ENCODE assay signal across 1 cellular context in the genomic region with DNA sequence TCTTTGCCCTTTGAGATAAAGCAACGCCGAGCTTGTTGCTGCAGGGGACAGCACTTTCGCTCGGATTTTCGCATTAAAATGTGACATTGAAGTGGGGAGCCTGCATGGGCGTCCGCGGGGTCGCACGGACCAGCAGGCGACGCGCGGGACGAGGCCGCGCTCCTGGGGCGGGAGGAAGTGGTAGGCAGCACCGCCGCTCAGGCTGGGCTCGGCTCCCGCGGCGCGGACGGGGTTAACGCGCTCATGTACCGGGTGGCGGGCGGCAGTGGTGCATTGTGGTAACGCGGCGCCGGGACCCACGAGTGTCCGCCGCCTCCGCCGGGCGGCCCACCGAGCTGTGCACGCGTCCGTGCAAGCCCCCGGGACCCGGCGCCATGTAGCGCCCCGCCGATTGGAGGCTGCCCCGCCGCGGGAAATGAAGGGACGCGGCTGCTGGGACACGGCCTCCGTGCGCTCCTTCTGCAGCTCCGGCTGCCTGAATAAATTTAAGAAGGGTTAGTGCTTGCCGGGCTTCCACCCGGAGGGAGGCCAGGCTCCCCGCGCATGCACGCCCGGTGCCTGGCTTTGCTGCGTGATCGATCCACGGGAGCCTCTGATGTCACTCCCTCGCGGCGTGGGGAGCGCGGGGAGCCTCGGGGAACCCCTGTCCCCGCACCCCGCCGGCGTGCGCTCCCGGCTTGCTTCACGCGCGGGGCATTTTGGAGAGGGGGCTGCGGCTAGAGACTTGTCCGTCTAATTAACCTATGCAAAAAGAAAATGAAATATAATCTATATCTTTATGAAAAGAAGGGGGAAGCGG.
TF ChIP-seq lines count a peak whose summit lies in the region.

No MANE protein-coding gene starts in this region.

TF ChIP-seq in GM23338, 12 proteins besides CTCF, POLR2A, EP300 and RAD21 (continued from another document):
- TF ChIP-seq, protein P1, sequence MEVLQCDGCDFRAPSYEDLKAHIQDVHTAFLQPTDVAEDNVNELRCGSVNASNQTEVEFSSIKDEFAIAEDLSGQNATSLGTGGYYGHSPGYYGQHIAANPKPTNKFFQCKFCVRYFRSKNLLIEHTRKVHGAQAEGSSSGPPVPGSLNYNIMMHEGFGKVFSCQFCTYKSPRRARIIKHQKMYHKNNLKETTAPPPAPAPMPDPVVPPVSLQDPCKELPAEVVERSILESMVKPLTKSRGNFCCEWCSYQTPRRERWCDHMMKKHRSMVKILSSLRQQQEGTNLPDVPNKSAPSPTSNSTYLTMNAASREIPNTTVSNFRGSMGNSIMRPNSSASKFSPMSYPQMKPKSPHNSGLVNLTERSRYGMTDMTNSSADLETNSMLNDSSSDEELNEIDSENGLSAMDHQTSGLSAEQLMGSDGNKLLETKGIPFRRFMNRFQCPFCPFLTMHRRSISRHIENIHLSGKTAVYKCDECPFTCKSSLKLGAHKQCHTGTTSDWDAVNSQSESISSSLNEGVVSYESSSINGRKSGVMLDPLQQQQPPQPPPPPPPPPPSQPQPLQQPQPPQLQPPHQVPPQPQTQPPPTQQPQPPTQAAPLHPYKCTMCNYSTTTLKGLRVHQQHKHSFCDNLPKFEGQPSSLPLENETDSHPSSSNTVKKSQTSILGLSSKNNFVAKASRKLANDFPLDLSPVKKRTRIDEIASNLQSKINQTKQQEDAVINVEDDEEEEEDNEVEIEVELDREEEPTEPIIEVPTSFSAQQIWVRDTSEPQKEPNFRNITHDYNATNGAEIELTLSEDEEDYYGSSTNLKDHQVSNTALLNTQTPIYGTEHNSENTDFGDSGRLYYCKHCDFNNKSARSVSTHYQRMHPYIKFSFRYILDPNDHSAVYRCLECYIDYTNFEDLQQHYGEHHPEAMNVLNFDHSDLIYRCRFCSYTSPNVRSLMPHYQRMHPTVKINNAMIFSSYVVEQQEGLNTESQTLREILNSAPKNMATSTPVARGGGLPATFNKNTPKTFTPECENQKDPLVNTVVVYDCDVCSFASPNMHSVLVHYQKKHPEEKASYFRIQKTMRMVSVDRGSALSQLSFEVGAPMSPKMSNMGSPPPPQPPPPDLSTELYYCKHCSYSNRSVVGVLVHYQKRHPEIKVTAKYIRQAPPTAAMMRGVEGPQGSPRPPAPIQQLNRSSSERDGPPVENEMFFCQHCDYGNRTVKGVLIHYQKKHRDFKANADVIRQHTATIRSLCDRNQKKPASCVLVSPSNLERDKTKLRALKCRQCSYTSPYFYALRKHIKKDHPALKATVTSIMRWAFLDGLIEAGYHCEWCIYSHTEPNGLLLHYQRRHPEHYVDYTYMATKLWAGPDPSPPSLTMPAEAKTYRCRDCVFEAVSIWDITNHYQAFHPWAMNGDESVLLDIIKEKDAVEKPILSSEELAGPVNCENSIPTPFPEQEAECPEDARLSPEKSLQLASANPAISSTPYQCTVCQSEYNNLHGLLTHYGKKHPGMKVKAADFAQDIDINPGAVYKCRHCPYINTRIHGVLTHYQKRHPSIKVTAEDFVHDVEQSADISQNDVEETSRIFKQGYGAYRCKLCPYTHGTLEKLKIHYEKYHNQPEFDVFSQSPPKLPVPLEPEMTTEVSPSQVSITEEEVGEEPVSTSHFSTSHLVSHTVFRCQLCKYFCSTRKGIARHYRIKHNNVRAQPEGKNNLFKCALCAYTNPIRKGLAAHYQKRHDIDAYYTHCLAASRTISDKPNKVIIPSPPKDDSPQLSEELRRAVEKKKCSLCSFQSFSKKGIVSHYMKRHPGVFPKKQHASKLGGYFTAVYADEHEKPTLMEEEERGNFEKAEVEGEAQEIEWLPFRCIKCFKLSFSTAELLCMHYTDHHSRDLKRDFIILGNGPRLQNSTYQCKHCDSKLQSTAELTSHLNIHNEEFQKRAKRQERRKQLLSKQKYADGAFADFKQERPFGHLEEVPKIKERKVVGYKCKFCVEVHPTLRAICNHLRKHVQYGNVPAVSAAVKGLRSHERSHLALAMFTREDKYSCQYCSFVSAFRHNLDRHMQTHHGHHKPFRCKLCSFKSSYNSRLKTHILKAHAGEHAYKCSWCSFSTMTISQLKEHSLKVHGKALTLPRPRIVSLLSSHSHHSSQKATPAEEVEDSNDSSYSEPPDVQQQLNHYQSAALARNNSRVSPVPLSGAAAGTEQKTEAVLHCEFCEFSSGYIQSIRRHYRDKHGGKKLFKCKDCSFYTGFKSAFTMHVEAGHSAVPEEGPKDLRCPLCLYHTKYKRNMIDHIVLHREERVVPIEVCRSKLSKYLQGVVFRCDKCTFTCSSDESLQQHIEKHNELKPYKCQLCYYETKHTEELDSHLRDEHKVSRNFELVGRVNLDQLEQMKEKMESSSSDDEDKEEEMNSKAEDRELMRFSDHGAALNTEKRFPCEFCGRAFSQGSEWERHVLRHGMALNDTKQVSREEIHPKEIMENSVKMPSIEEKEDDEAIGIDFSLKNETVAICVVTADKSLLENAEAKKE (CRISPR knock-in tag; IDR thresholded peaks at IDR 0.05): no peak
